Comparison of ENCODE assay signal across 12 cellular contexts in genomic region chr12:114666746-114667668, GRCh38. TPM values are rescaled to one million over a fixed set of nuclear protein-coding genes. Genes with fewer than 3 reads are reported as not detected.
A peak's percentile ranks its signal among the peaks of the same experiment; 100 is the strongest.
DNase-seq lines count a peak whose midpoint lies in the region; ATAC-seq and TF ChIP-seq lines count a peak whose summit lies in the region.
"Had no signal": no experiment of that assay in that cellular context is flagged by ENCODE, and none has a peak within 500 bp of the region (broad histone marks: within the 10 kb centered on the region; RNA-seq: fewer than 3 reads in every experiment).

No MANE protein-coding gene starts in this region.

- H2AFZ ChIP-seq in osteoblast (ENCODE audit: low read length), result no peak overlapping the region

- no peaks in the 10 kb centered on the region for H4K20me1 ChIP-seq in osteoblast (ENCODE audit: insufficient read depth, low read length)

- H3K4me3 ChIP-seq in HUES6 (ENCODE audit: low read depth, low read length), result peak overlapping the region; percentile 53
- no peak overlapping the region for H3K4me3 ChIP-seq in osteoblast (ENCODE audit: insufficient read depth, low read length)

- H3K79me2 ChIP-seq in osteoblast (ENCODE audit: insufficient read depth, low read length), result no peaks in the 10 kb centered on the region

- peak overlapping the region; percentile 99 for H3K4me2 ChIP-seq in osteoblast (ENCODE audit: insufficient read depth, low read length)

- no peak overlapping the region for H3K27ac ChIP-seq in HUES6 (ENCODE audit: low read depth, low read length)
- H3K27ac ChIP-seq in osteoblast (ENCODE audit: low read depth, low read length), result no peak overlapping the region

- H3K36me3 ChIP-seq in HUES6 (ENCODE audit: control insufficient read depth, insufficient read depth, low read length) (no peaks in the 10 kb centered on the region), osteoblast (ENCODE audit: insufficient read depth, low read length) (no peaks in the 10 kb centered on the region)

- no peak for TF ChIP-seq CTCF in osteoblast (IDR thresholded peaks at IDR 0.05; ENCODE audit: extremely low read depth, low read depth, low read length)

- H3K9me3 ChIP-seq in HUES6 (ENCODE audit: control insufficient read depth, insufficient read depth, low read depth, low read length) (no peaks in the 10 kb centered on the region), osteoblast (ENCODE audit: low read depth, low read length) (no peaks in the 10 kb centered on the region)
- H3K9me3 ChIP-seq: upper lobe of left lung had no signal

- H3K9ac ChIP-seq in HUES6 (ENCODE audit: low read length), result peak overlapping the region; percentile 36

- ATAC-seq in HG03354 (IDR thresholded peaks at IDR 0.05; ENCODE audit: poor library complexity, severe bottlenecking, unreplicated experiment), result no peak

- DNase-seq in NCI-H2029 (lab: John Stamatoyannopoulos, UW) (peak; percentile 17), NCI-H2029 treated with DMSO at 0.1 percent for 48 hours (lab: John Stamatoyannopoulos, UW) (no peak), ecto neural progenitor cell (ENCODE audit: low spot score) (peak; percentile 79), osteoblast (ENCODE audit: insufficient read length, low spot score, missing footprints) (peak; percentile 50), NCI-H1436 treated with DMSO at 0.1 percent for 48 hours (lab: John Stamatoyannopoulos, UW) (no peak), NCI-H510A treated with DMSO at 0.1 percent for 48 hours (lab: John Stamatoyannopoulos, UW) (no peak)
- DNase-seq: activated T-cell treated with anti-CD3 and anti-CD28 coated beads for 4 hours, NCI-H524, Right ventricle myocardium superior had no signal

- H3K4me1 ChIP-seq in HUES6 (ENCODE audit: control insufficient read depth, insufficient read depth, low read length) (peaks cover 72% of the 10 kb centered on the region), osteoblast (ENCODE audit: insufficient read depth, low read length) (peaks cover 9% of the 10 kb centered on the region)

- H3K27me3 ChIP-seq in HUES6 (ENCODE audit: control insufficient read depth, insufficient read depth, low read length) (peaks cover 95% of the 10 kb centered on the region), osteoblast (ENCODE audit: insufficient read depth, low read length) (peaks cover 23% of the 10 kb centered on the region)

RNA-seq across cellular contexts. Expression of gene TBX3, which starts 17.0 kb away (rescaled TPM):
- 11.9 and 14.1 TPM in 2 replicates for total RNA-seq in osteoblast

Comparison
In these comparisons a context has a peak if more than half of its experiments do, and no peak if none do; other contexts are left out.
1. DNase-seq: peak in NCI-H2029 (single experiment), ecto neural progenitor cell (single experiment) and osteoblast (single experiment); none in NCI-H2029 treated with DMSO at 0.1 percent for 48 hours (single experiment), NCI-H1436 treated with DMSO at 0.1 percent for 48 hours (single experiment) and NCI-H510A treated with DMSO at 0.1 percent for 48 hours (single experiment).